8 cellular contexts compared by ENCODE assay signal in the genomic region with DNA sequence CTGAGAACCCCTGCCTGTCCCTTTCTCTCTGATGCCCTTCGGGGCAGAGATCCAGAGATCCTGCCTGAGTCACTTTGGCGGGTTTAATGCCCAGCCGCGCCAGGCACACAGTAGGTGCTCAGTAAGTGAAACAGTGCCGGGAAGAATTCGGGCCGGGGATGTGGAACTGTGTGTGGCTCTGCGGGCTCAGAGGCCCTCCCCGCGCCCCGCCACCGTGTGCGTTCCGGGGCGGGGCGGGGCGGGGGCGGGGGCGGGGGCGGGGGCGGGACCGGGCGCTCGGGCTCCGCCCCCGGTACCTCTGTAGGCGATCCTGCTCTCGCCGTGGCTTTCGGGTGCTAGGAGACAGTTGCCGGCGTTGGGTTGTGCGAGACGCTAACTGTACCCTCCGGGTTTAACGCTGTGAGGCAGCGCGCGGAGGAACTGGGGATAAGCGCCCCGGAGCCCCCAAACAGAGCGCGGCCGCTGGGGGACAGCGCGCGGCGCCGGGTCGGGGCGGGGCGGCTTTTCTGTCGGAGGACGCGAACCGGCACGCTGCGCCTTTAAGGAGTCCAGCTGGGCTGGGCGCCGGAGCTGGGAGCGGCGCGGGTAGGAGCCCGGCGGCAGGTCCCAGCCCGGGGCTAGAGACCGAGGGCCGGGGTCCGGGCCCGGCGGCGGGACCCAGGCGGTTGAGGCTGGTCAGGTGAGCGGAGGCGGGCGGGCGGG. TPM values are rescaled to one million over a fixed set of nuclear protein-coding genes. Genes with fewer than 3 reads are reported as not detected.
DNase-seq lines count a peak whose midpoint lies in the region; ATAC-seq and TF ChIP-seq lines count a peak whose summit lies in the region.

A gene with protein sequence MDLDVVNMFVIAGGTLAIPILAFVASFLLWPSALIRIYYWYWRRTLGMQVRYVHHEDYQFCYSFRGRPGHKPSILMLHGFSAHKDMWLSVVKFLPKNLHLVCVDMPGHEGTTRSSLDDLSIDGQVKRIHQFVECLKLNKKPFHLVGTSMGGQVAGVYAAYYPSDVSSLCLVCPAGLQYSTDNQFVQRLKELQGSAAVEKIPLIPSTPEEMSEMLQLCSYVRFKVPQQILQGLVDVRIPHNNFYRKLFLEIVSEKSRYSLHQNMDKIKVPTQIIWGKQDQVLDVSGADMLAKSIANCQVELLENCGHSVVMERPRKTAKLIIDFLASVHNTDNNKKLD (plus strand): TSS at position 555 of the 702 bp plus-strand sequence. CDS start 18,795 bp downstream, outside the sequence.

- peak within 1 kb of the TSS; percentile 78 for H3K9ac ChIP-seq in mesendoderm (ENCODE audit: low read length)

- peak within 1 kb of the TSS; percentile 90 for H3K4ac ChIP-seq in mesendoderm (ENCODE audit: low read depth, low read length)

- H3K56ac ChIP-seq in mesendoderm (ENCODE audit: low read length) = peak within 1 kb of the TSS; percentile 91

- H2BK15ac ChIP-seq in mesendoderm (replicated peaks; ENCODE audit: low read depth) = no peak within 1 kb of the TSS

- ATAC-seq in GM18520 (IDR thresholded peaks at IDR 0.05; ENCODE audit: unreplicated experiment) (peak; percentile 41), HG03039 (IDR thresholded peaks at IDR 0.05; ENCODE audit: unreplicated experiment) (peak; percentile 74)

- peak; percentile 33 for TF ChIP-seq CTCF in AG04449 (IDR thresholded peaks at IDR 0.05; ENCODE audit: insufficient read depth, low read length, missing control alignments)

- WGBS in mesendoderm (ENCODE audit: extremely low coverage, insufficient coverage, low lambda C conversion rate) = no CpG with 5 or more reads among the region's 77 CpGs

- peak within 1 kb of the TSS; percentile 20 for H3K23ac ChIP-seq in mesendoderm (ENCODE audit: low read length)

- H2BK5ac ChIP-seq in mesendoderm (ENCODE audit: low read length) = no peak within 1 kb of the TSS

- no peaks in the 10 kb centered on the region for H3K79me1 ChIP-seq in mesendoderm (ENCODE audit: low read length)

- no peak within 1 kb of the TSS for H2BK120ac ChIP-seq in mesendoderm (ENCODE audit: low read depth, low read length)

- no peak within 1 kb of the TSS for H2AK5ac ChIP-seq in mesendoderm (ENCODE audit: low read length)

- no peak for DNase-seq in AG04449 (ENCODE audit: low read depth, low spot score)
- peak; percentile 28 for DNase-seq in NCI-H526 treated with DMSO at 0.1 percent for 48 hours (lab: John Stamatoyannopoulos, UW)
- peak; percentile 42 to 76 for DNase-seq in activated CD8-positive, alpha-beta memory T cell treated with anti-CD3 and anti-CD28 coated beads for 1 hour (ENCODE audit: extremely low read depth in 1 of 2, low read depth in 1 of 2)
- DNase-seq in effector memory CD4-positive, alpha-beta T cell = peak; percentile 62 to 74 (median 68)
- DNase-seq in mesendoderm = peak; percentile 76
- DNase-seq in stimulated activated CD8-positive, alpha-beta memory T cell treated with anti-CD3 and anti-CD28 coated beads, Interleukin-15, amount 100 ng/mL, for 24 hours (ENCODE audit: low read depth) = peak; percentile 73

- H3K9me3 ChIP-seq in effector memory CD4-positive, alpha-beta T cell (ENCODE audit: control insufficient read depth, low read length) = no peaks in the 10 kb centered on the region

- H3K18ac ChIP-seq in mesendoderm (ENCODE audit: low read length) = peak within 1 kb of the TSS; percentile 82

- H4K8ac ChIP-seq in mesendoderm (ENCODE audit: low read depth, low read length) = no peak within 1 kb of the TSS

- H3K4me2 ChIP-seq in mesendoderm (ENCODE audit: low read length) = peak within 1 kb of the TSS; percentile 77

- H3K27ac ChIP-seq in effector memory CD4-positive, alpha-beta T cell (ENCODE audit: insufficient read depth, low read length, poor library complexity, severe bottlenecking) = peak within 1 kb of the TSS; percentile 64
- H3K27ac ChIP-seq in mesendoderm (ENCODE audit: low read depth, low read length) = peak within 1 kb of the TSS; percentile 57

- POLR2A ChIA-PET in AG04449 (lab: Yijun Ruan, JAX) = interaction anchor here (0.7 to 1.7 kb wide), 3 partner anchors 23 to 178 kb away, joined by 3 to 5 read pairs (median 3); no protein-coding TSS in a partner anchor

- CTCF ChIA-PET in AG04449 (lab: Yijun Ruan, JAX) = interaction anchor here (2.1 to 3.6 kb wide), 4 partner anchors 20 to 69 kb away, joined by 6 to 20 read pairs (median 14); a partner anchor contains a TSS

- peak within 1 kb of the TSS; percentile 81 for H3K4me3 ChIP-seq in AG04449 (ENCODE audit: low read depth, low read length)
- H3K4me3 ChIP-seq in effector memory CD4-positive, alpha-beta T cell (ENCODE audit: insufficient read depth, low read depth, low read length, poor library complexity, severe bottlenecking) = peak within 1 kb of the TSS; percentile 78
- peak within 1 kb of the TSS; percentile 69 for H3K4me3 ChIP-seq in mesendoderm (ENCODE audit: low read length)

- no peak within 1 kb of the TSS for H4K5ac ChIP-seq in mesendoderm (ENCODE audit: low read length)

- no peaks in the 10 kb centered on the region for H3K27me3 ChIP-seq in effector memory CD4-positive, alpha-beta T cell (replicated peaks; ENCODE audit: control insufficient read depth, insufficient read depth, low read length, poor library complexity, severe bottlenecking)
- H3K27me3 ChIP-seq in mesendoderm (ENCODE audit: insufficient read depth, low read length, poor library complexity) = no peaks in the 10 kb centered on the region

- H3K4me1 ChIP-seq in effector memory CD4-positive, alpha-beta T cell (ENCODE audit: control insufficient read depth, insufficient read depth, low read length, poor library complexity, severe bottlenecking) = peaks cover 13% of the 10 kb centered on the region
- peaks cover 8% of the 10 kb centered on the region for H3K4me1 ChIP-seq in mesendoderm (ENCODE audit: control insufficient read depth, low read depth, low read length)

- no peaks in the 10 kb centered on the region for H3K36me3 ChIP-seq in effector memory CD4-positive, alpha-beta T cell (ENCODE audit: control insufficient read depth, insufficient read depth, low read length)
- H3K36me3 ChIP-seq in mesendoderm (ENCODE audit: control insufficient read depth, insufficient read depth, low read length) = no peaks in the 10 kb centered on the region

- H3K79me2 ChIP-seq in mesendoderm (ENCODE audit: control insufficient read depth, insufficient read depth, low read length) = no peaks in the 10 kb centered on the region

RNA-seq across cellular contexts. Expression of the gene that starts here (rescaled TPM):
- 2.7 TPM for polyA plus RNA-seq in mesendoderm (2013, experiment 1 of 2)
- polyA plus RNA-seq in mesendoderm (2013, experiment 2 of 2) = 2.5 TPM
